ENCODE assay signal across 7 cellular contexts in genomic region chr1:36369061-36369470, GRCh38. TPM values are rescaled to one million over a fixed set of nuclear protein-coding genes. Genes with fewer than 3 reads are reported as not detected.
DNase-seq lines count a peak whose midpoint lies in the region; ATAC-seq, FAIRE-seq and TF ChIP-seq lines count a peak whose summit lies in the region.

No MANE protein-coding gene starts in this region.

- H3K27ac ChIP-seq in right atrium auricular region, result no peak overlapping the region
- peak overlapping the region in 3 of 4 donors; percentile 13 to 46 (median 33) for H3K27ac ChIP-seq in sigmoid colon

- H3K4me3 ChIP-seq in adipocyte (ENCODE audit: low read length), result no peak overlapping the region
- H3K4me3 ChIP-seq in right atrium auricular region, result no peak overlapping the region
- H3K4me3 ChIP-seq in sigmoid colon, result no peak overlapping the region

- no peaks in the 10 kb centered on the region for H3K27me3 ChIP-seq in adipocyte (replicated peaks; ENCODE audit: control insufficient read depth, insufficient read depth, low read length)
- H3K27me3 ChIP-seq in right atrium auricular region, result no peaks in the 10 kb centered on the region
- no peaks in the 10 kb centered on the region for H3K27me3 ChIP-seq in sigmoid colon

- H3K27ac Mint-ChIP-seq in T-helper 17 cell, result peak overlapping the region; percentile 79

- TF ChIP-seq CTCF in right atrium auricular region (IDR thresholded peaks at IDR 0.05) (peak; percentile 91 to 97), sigmoid colon (IDR thresholded peaks at IDR 0.05) (peak; percentile 82 to 97 (median 94))

- H3K36me3 ChIP-seq in adipocyte (ENCODE audit: control insufficient read depth, insufficient read depth, low read length, severe bottlenecking) (peaks cover 13% of the 10 kb centered on the region), right atrium auricular region (peaks cover 4% of the 10 kb centered on the region), sigmoid colon (peaks cover 0 to 10% (median 5%) of the 10 kb centered on the region in 4 donors)

- H3K4me3 Mint-ChIP-seq in T-helper 17 cell, result no peak overlapping the region

- H3K27me3 Mint-ChIP-seq in T-helper 17 cell, result no peaks in the 10 kb centered on the region

- H3K36me3 Mint-ChIP-seq in T-helper 17 cell (ENCODE audit: low read depth), result no peaks in the 10 kb centered on the region

- DNase-seq in GM12892 (ENCODE audit: insufficient read length) (peak; percentile 78), NCI-H146 (lab: John Stamatoyannopoulos, UW) (peak; percentile 72), T-helper 17 cell (peak; percentile 68 to 84 (median 71)), adipocyte (ENCODE audit: low read depth) (peak; percentile 88), right atrium auricular region (ENCODE audit: low spot score) (peak; percentile 84), sigmoid colon (peak; percentile 86)

- peaks cover 50% of the 10 kb centered on the region for H3K4me1 Mint-ChIP-seq in T-helper 17 cell

- TF ChIP-seq POLR2A in GM12892 (IDR thresholded peaks at IDR 0.05; ENCODE audit: low read depth, low read length) (no peak), sigmoid colon (IDR thresholded peaks at IDR 0.05) (no peak)

- ATAC-seq in T-helper 17 cell (peak; percentile 65), HG03439 (IDR thresholded peaks at IDR 0.05; ENCODE audit: unreplicated experiment) (no peak)

- intact Hi-C loops in sigmoid colon (cut with DNase I), result loop anchor here (2.0 to 5.0 kb wide), 4 partner anchors 18 to 62 kb away; partner anchors contain the start of gene SH3D21

- H3K4me1 ChIP-seq in adipocyte (ENCODE audit: control insufficient read depth, insufficient read depth, low read length) (peaks cover 44% of the 10 kb centered on the region), right atrium auricular region (peaks cover 0 to 63% of the 10 kb centered on the region in 2 donors), sigmoid colon (peaks cover 0 to 64% (median 58%) of the 10 kb centered on the region in 4 donors)

- TF ChIP-seq EP300 in sigmoid colon (IDR thresholded peaks at IDR 0.05), result no peak

- peak overlapping the region; percentile 35 for H3K9ac ChIP-seq in adipocyte (ENCODE audit: low read length)

- no peaks in the 10 kb centered on the region for H3K9me3 ChIP-seq in T-helper 17 cell (ENCODE audit: control insufficient read depth, low read length, poor library complexity, severe bottlenecking)
- no peaks in the 10 kb centered on the region for H3K9me3 ChIP-seq in adipocyte (ENCODE audit: control insufficient read depth, low read length)
- no peaks in the 10 kb centered on the region for H3K9me3 ChIP-seq in right atrium auricular region
- no peaks in the 10 kb centered on the region for H3K9me3 ChIP-seq in sigmoid colon

- 3 to 10% methylated on average over 2 of the region's 2 CpGs for WGBS in sigmoid colon, 2 donors

- peak; percentile 87 for FAIRE-seq in GM12892 (lab: Jason Lieb, UNC)

RNA-seq across cellular contexts. Expression of gene STK40, which starts 16.7 kb away (rescaled TPM):
- 14.4 TPM for polyA plus RNA-seq in GM12892 (2012; ENCODE audit: missing spikeins)
- total RNA-seq in T-helper 17 cell (10 to 100 TPM; 32.9 to 49.8 TPM), right atrium auricular region (10 to 100 TPM; 50.5 to 74.7 TPM), sigmoid colon (10 to 100 TPM; 37.1 to 49.4 (median 43.5) TPM)
- polyA plus RNA-seq in sigmoid colon, result 10 to 100 TPM; 27.6 to 55.6 (median 40.7) TPM

RNA-seq across cellular contexts. Expression of gene LSM10, which starts 28.6 kb away (rescaled TPM):
- polyA plus RNA-seq in GM12892 (2012; ENCODE audit: missing spikeins), result 35.5 TPM
- 10 to 100 TPM; 26.4 to 31.1 TPM for total RNA-seq in T-helper 17 cell
- total RNA-seq in right atrium auricular region, result 10 to 100 TPM; 55.3 to 59.9 TPM
- total RNA-seq in sigmoid colon, result 100 to 1,000 TPM in 2 of 4 donors, 10 to 100 TPM in 2; 56.6 to 114 (median 90.0) TPM
- 10 to 100 TPM; 50.5 to 51.3 (median 50.9) TPM for polyA plus RNA-seq in sigmoid colon

RNA-seq across cellular contexts. Expression of gene EVA1B, which starts 45.6 kb away (rescaled TPM):
- polyA plus RNA-seq in GM12892 (2012; ENCODE audit: missing spikeins), result 0.66 TPM
- total RNA-seq in T-helper 17 cell (10 to 100 TPM in 1 of 2 donors, 1 to 10 TPM in 1; 6.2 to 10.8 TPM), right atrium auricular region (10 to 100 TPM; 24.6 to 45.8 TPM), sigmoid colon (100 to 1,000 TPM in 1 of 4 donors, 10 to 100 TPM in 3; 46.7 to 102 (median 71.0) TPM)
- 10 to 100 TPM in 2 of 3 donors, 1 to 10 TPM in 1; 5.8 to 18.0 (median 17.2) TPM for polyA plus RNA-seq in sigmoid colon

Comparison
In these comparisons a context has a peak if more than half of its experiments do, and no peak if none do; other contexts are left out.
1. H3K27ac ChIP-seq: peak in sigmoid colon (3 of 4); none in right atrium auricular region (0 of 2).
2. Peak in every context shown above with its lines, with median percentiles within 50 percentile points of each other: DNase-seq.